Comparison of ENCODE assay signal across 8 cellular contexts in the genomic region with DNA sequence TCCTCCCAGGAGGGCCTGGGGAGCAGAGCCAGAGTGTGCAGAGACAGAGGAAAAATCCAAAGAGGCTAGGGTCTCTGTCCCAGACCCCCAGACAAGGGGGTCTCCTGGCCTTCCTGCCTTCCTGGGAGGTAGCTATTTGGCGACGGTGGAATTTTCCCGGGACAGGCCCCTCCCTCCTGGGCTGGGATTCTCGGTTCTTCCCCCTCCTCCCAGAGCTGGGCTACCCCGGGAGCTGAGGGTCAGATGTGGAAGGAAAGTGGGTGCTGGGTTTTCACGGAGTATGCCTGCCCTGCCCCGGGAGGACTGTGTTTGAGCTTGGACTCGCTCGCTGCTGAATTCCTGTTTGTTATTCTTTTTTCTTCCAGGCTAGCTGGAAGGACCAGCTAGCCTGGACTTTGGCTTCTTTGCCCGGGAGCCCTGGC. TPM values are rescaled to one million over a fixed set of nuclear protein-coding genes. Genes with fewer than 3 reads are reported as not detected.
DNase-seq lines count a peak whose midpoint lies in the region; ATAC-seq and TF ChIP-seq lines count a peak whose summit lies in the region.

No MANE protein-coding gene starts in this region.

- H3K4me1 ChIP-seq in PC-3 (ENCODE audit: insufficient read depth, low read length) (peaks cover 24% of the 10 kb centered on the region), duodenal mucosa (ENCODE audit: control insufficient read depth in 1 of 2, insufficient read depth in 2 of 2, low read length in 2 of 2) (peaks cover 60 to 66% of the 10 kb centered on the region in 2 donors), lung (ENCODE audit: control insufficient read depth in 2 of 2, insufficient read depth in 2 of 2, low read length in 2 of 2) (peaks cover 0 to 23% of the 10 kb centered on the region in 2 donors), tibial artery (peaks cover 0 to 55% (median 40%) of the 10 kb centered on the region in 4 donors)

- H3K27me3 ChIP-seq in PC-3 (ENCODE audit: low read length) (no peaks in the 10 kb centered on the region), duodenal mucosa (ENCODE audit: control insufficient read depth in 1 of 2, insufficient read depth in 2 of 2, low read length in 2 of 2) (no peaks in the 10 kb centered on the region), lung (ENCODE audit: control insufficient read depth, insufficient read depth) (no peaks in the 10 kb centered on the region), tibial artery (no peaks in the 10 kb centered on the region)

- H3K9ac ChIP-seq in PC-3 (ENCODE audit: low read length) = peak overlapping the region; percentile 88
- H3K9ac ChIP-seq in duodenal mucosa (ENCODE audit: low read depth in 1 of 2, low read length in 2 of 2) = peak overlapping the region; percentile 79 to 93

- H3K9me3 ChIP-seq in PC-3 (ENCODE audit: low read length) (no peaks in the 10 kb centered on the region), duodenal mucosa (ENCODE audit: control insufficient read depth in 1 of 2, low read length in 2 of 2) (no peaks in the 10 kb centered on the region), lung (ENCODE audit: control insufficient read depth in 2 of 2, insufficient read depth in 1 of 2, low read length in 1 of 2) (no peaks in the 10 kb centered on the region), tibial artery (no peaks in the 10 kb centered on the region)

- TF ChIP-seq CTCF in AG04449 (IDR thresholded peaks at IDR 0.05; ENCODE audit: insufficient read depth, low read length, missing control alignments) = no peak
- no peak for TF ChIP-seq CTCF in PC-3 (conservative IDR thresholded peaks at IDR 0.05; ENCODE audit: low read depth, low read length)
- TF ChIP-seq CTCF in lung (IDR thresholded peaks at IDR 0.05; ENCODE audit: control extremely low read depth, extremely low read depth) = no peak
- no peak for TF ChIP-seq CTCF in tibial artery (IDR thresholded peaks at IDR 0.05)

- H3K36me3 ChIP-seq in PC-3 (ENCODE audit: low read depth, low read length) (no peaks in the 10 kb centered on the region), duodenal mucosa (ENCODE audit: control insufficient read depth in 1 of 2, insufficient read depth in 2 of 2, low read length in 2 of 2) (peaks cover 0 to 2% of the 10 kb centered on the region in 2 donors), lung (ENCODE audit: control insufficient read depth in 2 of 2, insufficient read depth in 2 of 2, low read length in 2 of 2) (no peaks in the 10 kb centered on the region), tibial artery (peaks cover 0 to 2% (median 0%) of the 10 kb centered on the region in 3 donors)

- H3K9me2 ChIP-seq in PC-3 (replicated peaks; ENCODE audit: low read length) = no peaks in the 10 kb centered on the region

- no peaks in the 10 kb centered on the region for H3F3A ChIP-seq in PC-3 (ENCODE audit: low read length, unreplicated experiment)

- ATAC-seq in GM18502 (IDR thresholded peaks at IDR 0.05; ENCODE audit: poor library complexity, unreplicated experiment) (peak; percentile 2), PC-3 (peak; percentile 48), lung (ENCODE audit: insufficient read depth, low FRiP score) (peak; percentile 9), GM21529 (IDR thresholded peaks at IDR 0.05; ENCODE audit: unreplicated experiment) (no peak)

- CTCF ChIA-PET in AG04449 (lab: Yijun Ruan, JAX) (interaction anchor here (0.8 to 21.8 kb wide), 8 partner anchors 18 to 339 kb away, joined by 3 to 371 read pairs (median 4); partner anchors contain the start of genes GNAI3 and GPR61), PC-3 (lab: Charles Lee) (interaction anchor here (0.8 to 1.5 kb wide), 5 partner anchors 10 to 74 kb away, joined by 3 to 5 read pairs (median 4); partner anchors contain the start of gene GNAI3)

- H3K27ac ChIP-seq in PC-3 (ENCODE audit: low read length) (peak overlapping the region; percentile 58), duodenal mucosa (ENCODE audit: low read depth, low read length) (peak overlapping the region; percentile 74), lung (ENCODE audit: low read depth in 1 of 2, low read length in 1 of 2) (peak overlapping the region; percentile 67 to 88), tibial artery (peak overlapping the region; percentile 80 to 91)

- peaks cover 52% of the 10 kb centered on the region for H3K79me2 ChIP-seq in PC-3 (ENCODE audit: low read length)

- DNase-seq in AG04449 (ENCODE audit: low read depth, low spot score) (no peak), PC-3 (peak; percentile 40), lung (ENCODE audit: low spot score) (no peak), tibial artery (peak in 1 of 2 donors; percentile 75), SHP77 treated with DMSO at 0.1 percent for 48 hours (lab: John Stamatoyannopoulos, UW) (no peak)

- peaks cover 9% of the 10 kb centered on the region for H4K20me1 ChIP-seq in PC-3 (ENCODE audit: low read length)

- BruUV-seq in PC-3 (replicated peaks; lab: Mats Ljungman, UMichigan) = no TSS peak

- H3K4me2 ChIP-seq in PC-3 (ENCODE audit: low read length) = peak overlapping the region; percentile 99

- 0% methylated on average over 10 of the region's 10 CpGs for WGBS in lung, 2 donors

- H2AFZ ChIP-seq in PC-3 (ENCODE audit: low read length) = peak overlapping the region; percentile 94

- peak overlapping the region; percentile 90 for H3K4me3 ChIP-seq in AG04449 (ENCODE audit: low read depth, low read length)
- peak overlapping the region; percentile 95 for H3K4me3 ChIP-seq in PC-3 (ENCODE audit: low read length)
- peak overlapping the region; percentile 89 to 98 for H3K4me3 ChIP-seq in duodenal mucosa (ENCODE audit: low read depth in 1 of 2, low read length in 2 of 2)
- peak overlapping the region; percentile 51 for H3K4me3 ChIP-seq in lung
- H3K4me3 ChIP-seq in tibial artery = peak overlapping the region; percentile 68 to 73

- intact Hi-C loops in PC-3 (cut with micrococcal nuclease) (loop anchor here (1.0 kb wide), 1 partner anchor 72 kb away; the partner anchor contains the start of gene GNAI3), tibial artery (cut with DNase I; ENCODE audit: low total_unique reads) (no loop called here)

- POLR2A ChIA-PET in AG04449 (lab: Yijun Ruan, JAX) (interaction anchor here (0.6 to 2.4 kb wide), 3 partner anchors 9 to 72 kb away, joined by 3 to 25 read pairs (median 5); partner anchors contain the start of gene GNAI3), PC-3 (lab: Charles Lee; ENCODE audit: unreplicated experiment) (interaction anchor here (0.5 to 2.0 kb wide), 3 partner anchors 29 to 349 kb away, joined by 4 to 7 read pairs (median 5); partner anchors contain the start of gene GNAI3)

RNA-seq across cellular contexts. Expression of gene AMPD2, which starts 0.8 kb away (rescaled TPM):
- total RNA-seq in PC-3 (2014; rRNA removed) = 75.3 and 128 TPM in 2 replicates
- total RNA-seq in lung = 10 to 100 TPM; 35.8 to 57.4 TPM
- 10 to 100 TPM; 16.7 to 53.2 TPM for polyA plus RNA-seq in lung

RNA-seq across cellular contexts. Expression of gene GNAT2, which starts 1.0 kb away (rescaled TPM):
- 0.29 and 0.69 TPM in 2 replicates for total RNA-seq in PC-3 (2014; rRNA removed)
- total RNA-seq in lung = not detected
- under 1 TPM in 1 of 2 donors, not detected in 1; 0.24 TPM for polyA plus RNA-seq in lung

RNA-seq across cellular contexts. Expression of gene GSTM4, which starts 35.5 kb away (rescaled TPM):
- total RNA-seq in PC-3 (2014; rRNA removed) (24.0 and 25.9 TPM in 2 replicates), lung (10 to 100 TPM; 18.6 to 19.7 TPM)
- 10 to 100 TPM in 1 of 2 donors, 1 to 10 TPM in 1; 8.8 to 17.1 TPM for polyA plus RNA-seq in lung

RNA-seq across cellular contexts. Expression of gene GSTM2, which starts 47.5 kb away (rescaled TPM):
- total RNA-seq in PC-3 (2014; rRNA removed) = 29.0 and 38.6 TPM in 2 replicates
- 100 to 1,000 TPM in 1 of 2 donors, 10 to 100 TPM in 1; 27.6 to 106 TPM for total RNA-seq in lung
- 10 to 100 TPM in 1 of 2 donors, 1 to 10 TPM in 1; 7.7 to 51.7 TPM for polyA plus RNA-seq in lung
